In the genomic region with DNA sequence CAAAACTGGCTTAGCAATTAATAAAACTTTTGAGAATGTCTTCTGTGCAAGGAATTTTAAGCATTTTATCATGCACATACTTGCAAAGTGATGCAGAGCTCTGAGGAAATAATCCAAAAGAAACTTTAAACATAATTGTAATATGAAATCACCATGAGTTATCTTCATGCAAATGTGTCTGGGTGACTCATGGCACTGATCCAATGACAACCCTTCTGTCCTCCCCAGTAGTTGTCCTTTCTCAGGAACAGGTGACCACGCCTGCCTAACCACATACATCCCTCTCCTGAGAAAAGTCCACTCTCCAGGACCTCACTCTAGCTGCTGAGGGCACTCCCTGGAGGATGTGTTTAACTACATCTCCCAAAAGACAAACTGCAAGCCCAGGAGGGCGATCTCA, we compare ENCODE assay signal across 13 cellular contexts.
A peak's percentile ranks its signal among the peaks of the same experiment; 100 is the strongest.
DNase-seq lines count a peak whose midpoint lies in the region; ATAC-seq and TF ChIP-seq lines count a peak whose summit lies in the region.
"Had no signal": no experiment of that assay in that cellular context is flagged by ENCODE, and none has a peak within 500 bp of the region (broad histone marks: within the 10 kb centered on the region; RNA-seq: fewer than 3 reads in every experiment).

No MANE protein-coding gene starts in this region.

- H3K9me3 Mint-ChIP-seq in activated naive CD8-positive, alpha-beta T cell treated with anti-CD3 and anti-CD28 coated beads for 36 hours, result no peaks in the 10 kb centered on the region

- TF ChIP-seq CTCF in HFF-Myc (IDR thresholded peaks at IDR 0.05; ENCODE audit: low read depth, low read length, missing control alignments), result no peak

- no peaks in the 10 kb centered on the region for H3K36me3 ChIP-seq in adipocyte (ENCODE audit: control insufficient read depth, insufficient read depth, low read length, severe bottlenecking)

- no peaks in the 10 kb centered on the region for H3K36me3 Mint-ChIP-seq in T-helper 17 cell (ENCODE audit: low read depth)
- H3K36me3 Mint-ChIP-seq in activated naive CD8-positive, alpha-beta T cell treated with anti-CD3 and anti-CD28 coated beads for 36 hours, result no peaks in the 10 kb centered on the region

- no peak overlapping the region for H3K9ac ChIP-seq in adipocyte (ENCODE audit: low read length)

- in situ Hi-C loops in ACHN (cut with HindIII; ENCODE audit: low pct_ligation_motif_present, low pct_unique_long_range_greater_than_20kb, low sequenced_read_pairs), result no loop called here

- H3K4me1 ChIP-seq in adipocyte (ENCODE audit: control insufficient read depth, insufficient read depth, low read length), result peaks cover 19% of the 10 kb centered on the region

- ATAC-seq in T-helper 17 cell (no peak), HG02678 (IDR thresholded peaks at IDR 0.05; ENCODE audit: unreplicated experiment) (no peak)
- ATAC-seq: sciatic nerve had no signal

- H3K4me3 ChIP-seq in HFF-Myc (replicated peaks; ENCODE audit: low read depth, low read length), result no peak overlapping the region
- peak overlapping the region; percentile 41 for H3K4me3 ChIP-seq in adipocyte (ENCODE audit: low read length)

- H3K4me1 Mint-ChIP-seq in T-helper 17 cell, result no peaks in the 10 kb centered on the region
- no peaks in the 10 kb centered on the region for H3K4me1 Mint-ChIP-seq in activated naive CD8-positive, alpha-beta T cell treated with anti-CD3 and anti-CD28 coated beads for 36 hours
- H3K4me1 Mint-ChIP-seq: activated CD4-positive, alpha-beta memory T cell treated with anti-CD3 and anti-CD28 coated beads, Interleukin-2, amount 10 ng/mL, durations not matched to agents 7 days and 5 days had no signal

- no peaks in the 10 kb centered on the region for H3K27me3 ChIP-seq in adipocyte (replicated peaks; ENCODE audit: control insufficient read depth, insufficient read depth, low read length)

- H3K27me3 Mint-ChIP-seq in T-helper 17 cell, result no peaks in the 10 kb centered on the region
- H3K27me3 Mint-ChIP-seq in activated naive CD8-positive, alpha-beta T cell treated with anti-CD3 and anti-CD28 coated beads for 36 hours, result no peaks in the 10 kb centered on the region
- H3K27me3 Mint-ChIP-seq: activated CD4-positive, alpha-beta memory T cell treated with anti-CD3 and anti-CD28 coated beads, Interleukin-2, amount 10 ng/mL, durations not matched to agents 7 days and 5 days had no signal

- H3K27ac Mint-ChIP-seq in T-helper 17 cell, result no peak overlapping the region
- no peak overlapping the region for H3K27ac Mint-ChIP-seq in activated naive CD8-positive, alpha-beta T cell treated with anti-CD3 and anti-CD28 coated beads for 36 hours
- H3K27ac Mint-ChIP-seq: activated CD4-positive, alpha-beta memory T cell treated with anti-CD3 and anti-CD28 coated beads, Interleukin-2, amount 10 ng/mL, durations not matched to agents 7 days and 5 days had no signal

- peak; percentile 25 for DNase-seq in ACHN
- DNase-seq in HFF-Myc (ENCODE audit: extremely low read depth, low read depth), result peak; percentile 71
- DNase-seq in adipocyte (ENCODE audit: low read depth), result peak; percentile 74
- peak; percentile 15 for DNase-seq in iPS DF 19.7 (ENCODE audit: low read depth, low spot score)
- DNase-seq in T-helper 17 cell, result no peak
- DNase-seq in KG1 (lab: John Stamatoyannopoulos, UW), result no peak
- no peak for DNase-seq in activated naive CD8-positive, alpha-beta T cell treated with anti-CD3 and anti-CD28 coated beads for 36 hours
- DNase-seq: activated CD4-positive, alpha-beta memory T cell treated with anti-CD3 and anti-CD28 coated beads, Interleukin-2, amount 10 ng/mL, durations not matched to agents 7 days and 5 days; cerebellar nuclear complex; kidney; MM.1S had no signal

- no peak overlapping the region for H3K4me3 Mint-ChIP-seq in T-helper 17 cell
- H3K4me3 Mint-ChIP-seq in activated naive CD8-positive, alpha-beta T cell treated with anti-CD3 and anti-CD28 coated beads for 36 hours, result no peak overlapping the region
- H3K4me3 Mint-ChIP-seq: activated CD4-positive, alpha-beta memory T cell treated with anti-CD3 and anti-CD28 coated beads, Interleukin-2, amount 10 ng/mL, durations not matched to agents 7 days and 5 days had no signal

- H3K9me3 ChIP-seq in adipocyte (ENCODE audit: control insufficient read depth, low read length), result no peaks in the 10 kb centered on the region
- no peaks in the 10 kb centered on the region for H3K9me3 ChIP-seq in T-helper 17 cell (ENCODE audit: control insufficient read depth, low read length, poor library complexity, severe bottlenecking)

Comparison
In these comparisons a context has a peak if more than half of its experiments do, and no peak if none do; other contexts are left out.
1. DNase-seq: peak in ACHN (single experiment), HFF-Myc (single experiment), adipocyte (single experiment) and iPS DF 19.7 (single experiment); none in T-helper 17 cell (0 of 3), KG1 (single experiment) and activated naive CD8-positive, alpha-beta T cell treated with anti-CD3 and anti-CD28 coated beads for 36 hours (single experiment).